In the genomic region with DNA sequence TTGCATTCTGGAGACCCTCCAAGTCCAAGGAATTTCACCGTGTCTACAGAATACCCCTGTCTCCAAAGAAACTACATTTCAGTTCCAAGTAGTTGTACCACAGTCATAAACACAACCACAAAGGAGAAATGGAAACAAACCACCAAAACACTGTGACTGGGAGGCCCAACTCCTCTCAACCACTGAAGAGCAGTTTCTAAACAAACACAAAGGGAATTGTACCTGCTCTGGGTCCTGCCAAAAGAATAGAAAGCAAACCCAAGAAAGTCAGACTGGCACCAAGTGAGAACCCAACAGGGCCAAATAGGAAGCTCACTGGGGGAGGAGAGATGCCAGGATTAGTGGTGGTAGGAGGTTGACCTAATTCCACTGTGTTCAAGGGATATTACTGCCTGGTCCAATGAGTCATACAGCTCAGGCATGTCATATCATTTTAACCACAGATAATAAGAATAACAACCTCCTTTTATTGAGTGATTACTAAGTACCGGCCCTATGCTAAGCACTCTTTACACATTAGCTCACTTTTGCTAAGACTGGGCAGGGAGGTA, we compare ENCODE assay signal across 9 cellular contexts.
DNase-seq lines count a peak whose midpoint lies in the region; ATAC-seq and TF ChIP-seq lines count a peak whose summit lies in the region.
"Had no signal": no experiment of that assay in that cellular context is flagged by ENCODE, and none has a peak within 500 bp of the region (broad histone marks: within the 10 kb centered on the region; RNA-seq: fewer than 3 reads in every experiment).

No MANE protein-coding gene starts in this region.

- TF ChIP-seq CTCF in RWPE1 (conservative IDR thresholded peaks at IDR 0.05; ENCODE audit: low read depth), result no peak
- no peak for TF ChIP-seq CTCF in esophagus squamous epithelium (IDR thresholded peaks at IDR 0.05)
- no peak for TF ChIP-seq CTCF in upper lobe of right lung (IDR thresholded peaks at IDR 0.05)

- H3K36me3 ChIP-seq in esophagus squamous epithelium, result no peaks in the 10 kb centered on the region
- H3K36me3 ChIP-seq in upper lobe of right lung, result no peaks in the 10 kb centered on the region
- H3K36me3 ChIP-seq in CD8-positive, alpha-beta memory T cell (ENCODE audit: insufficient read depth, low read length), result no peaks in the 10 kb centered on the region

- peaks cover 30 to 33% (median 31%) of the 10 kb centered on the region in 3 donors for H3K4me1 Mint-ChIP-seq in CD8-positive, alpha-beta memory T cell

- H3K9me3 ChIP-seq in esophagus squamous epithelium, result no peaks in the 10 kb centered on the region
- no peaks in the 10 kb centered on the region for H3K9me3 ChIP-seq in upper lobe of right lung
- H3K9me3 ChIP-seq in CD8-positive, alpha-beta memory T cell (ENCODE audit: low read length), result no peaks in the 10 kb centered on the region

- no peak for TF ChIP-seq POLR2A in esophagus squamous epithelium (IDR thresholded peaks at IDR 0.05)

- H3K27me3 Mint-ChIP-seq in CD8-positive, alpha-beta memory T cell, result no peaks in the 10 kb centered on the region

- CTCF ChIA-PET in RWPE1 (lab: Yijun Ruan, JAX), result no interaction called here
- CTCF ChIA-PET in CD8-positive, alpha-beta memory T cell (lab: Charles Lee), result interaction anchor here (0.7 kb wide), 1 partner anchor 126 kb away, joined by 3 read pairs; a partner anchor contains a TSS

- H3K27ac ChIP-seq in RWPE1 (no peak overlapping the region), esophagus squamous epithelium (peak overlapping the region in 3 of 4 donors; percentile 35 to 60 (median 47)), upper lobe of right lung (no peak overlapping the region)
- H3K27ac ChIP-seq in CD8-positive, alpha-beta memory T cell (ENCODE audit: low read depth, low read length), result no peak overlapping the region

- POLR2A ChIA-PET in RWPE1 (lab: Yijun Ruan, JAX; ENCODE audit: low non-redundant PET), result interaction anchor here (0.6 kb wide), 1 partner anchor 61 kb away, joined by 4 read pairs; no protein-coding TSS in a partner anchor
- POLR2A ChIA-PET in CD8-positive, alpha-beta memory T cell (lab: Charles Lee), result no interaction called here

- H3K4me3 ChIP-seq in esophagus squamous epithelium (no peak overlapping the region), upper lobe of right lung (no peak overlapping the region)
- no peak overlapping the region for H3K4me3 ChIP-seq in CD8-positive, alpha-beta memory T cell (ENCODE audit: low read length)

- H3K9me3 Mint-ChIP-seq in CD8-positive, alpha-beta memory T cell, result no peaks in the 10 kb centered on the region

- H3K4me1 ChIP-seq in esophagus squamous epithelium, result peaks cover 16 to 42% (median 20%) of the 10 kb centered on the region in 3 donors
- H3K4me1 ChIP-seq in upper lobe of right lung, result peaks cover 18% of the 10 kb centered on the region
- H3K4me1 ChIP-seq in CD8-positive, alpha-beta memory T cell (ENCODE audit: insufficient read depth, low read length), result peaks cover 24% of the 10 kb centered on the region

- DNase-seq in stimulated activated CD4-positive, alpha-beta T cell treated with anti-CD3 and anti-CD28 coated beads, Interleukin-12 subunit alpha, Interleukin-12 subunit beta, amount 100 ng/mL, for 48 hours (ENCODE audit: low read depth in 2 of 3, low spot score in 1 of 3), result peak in 2 of 3 donors; percentile 5 to 9
- no peak for DNase-seq in stimulated activated CD4-positive, alpha-beta T cell treated with anti-CD3 and anti-CD28 coated beads, Interleukin-4, amount 100 ng/mL, for 4 hours
- peak; percentile 42 for DNase-seq in RWPE1 (ENCODE audit: low spot score)
- DNase-seq in esophagus squamous epithelium (lab: John Stamatoyannopoulos, UW), result no peak
- no peak for DNase-seq in upper lobe of right lung
- no peak for DNase-seq in NCI-H82 treated with DMSO at 0.1 percent for 48 hours (lab: John Stamatoyannopoulos, UW; ENCODE audit: unreplicated experiment)
- DNase-seq in CD8-positive, alpha-beta memory T cell, result no peak
- DNase-seq: NCI-H1694 treated with DMSO at 0.1 percent for 48 hours had no signal

- intact Hi-C loops in esophagus squamous epithelium (cut with DNase I), result no loop called here
- intact Hi-C loops in upper lobe of right lung (cut with DNase I), result no loop called here

- ATAC-seq in upper lobe of right lung (peak; percentile 63), GM19395 (IDR thresholded peaks at IDR 0.05; ENCODE audit: unreplicated experiment) (no peak)

- H3K36me3 Mint-ChIP-seq in CD8-positive, alpha-beta memory T cell, result no peaks in the 10 kb centered on the region

- WGBS in esophagus squamous epithelium, 2 donors, result 14 to 38% methylated on average over 1 to 2 of the region's 2 CpGs

- no peak overlapping the region for H3K27ac Mint-ChIP-seq in CD8-positive, alpha-beta memory T cell

- H3K4me3 Mint-ChIP-seq in CD8-positive, alpha-beta memory T cell, result peak overlapping the region in 2 of 7 donors; percentile 9 to 28

- H3K27me3 ChIP-seq in esophagus squamous epithelium (no peaks in the 10 kb centered on the region), upper lobe of right lung (no peaks in the 10 kb centered on the region)
- no peaks in the 10 kb centered on the region for H3K27me3 ChIP-seq in CD8-positive, alpha-beta memory T cell (ENCODE audit: insufficient read depth, low read length, poor library complexity, severe bottlenecking)

Comparison
In these comparisons a context has a peak if more than half of its experiments do, and no peak if none do; other contexts are left out.
1. DNase-seq: peak in stimulated activated CD4-positive, alpha-beta T cell treated with anti-CD3 and anti-CD28 coated beads, Interleukin-12 subunit alpha, Interleukin-12 subunit beta, amount 100 ng/mL, for 48 hours (2 of 3) and RWPE1 (single experiment); none in stimulated activated CD4-positive, alpha-beta T cell treated with anti-CD3 and anti-CD28 coated beads, Interleukin-4, amount 100 ng/mL, for 4 hours (0 of 2), esophagus squamous epithelium (single experiment), upper lobe of right lung (single experiment), NCI-H82 treated with DMSO at 0.1 percent for 48 hours (single experiment) and CD8-positive, alpha-beta memory T cell (0 of 5).
2. H3K27ac ChIP-seq: peak in esophagus squamous epithelium (3 of 4); none in RWPE1 (single experiment), upper lobe of right lung (single experiment) and CD8-positive, alpha-beta memory T cell (single experiment).